Comparison of ENCODE assay signal across 9 cellular contexts in genomic region chr16:17921357-17921978, GRCh38.
A peak's percentile ranks its signal among the peaks of the same experiment; 100 is the strongest.
DNase-seq lines count a peak whose midpoint lies in the region; ATAC-seq and TF ChIP-seq lines count a peak whose summit lies in the region.
"Had no signal": no experiment of that assay in that cellular context is flagged by ENCODE, and none has a peak within 500 bp of the region (broad histone marks: within the 10 kb centered on the region; RNA-seq: fewer than 3 reads in every experiment).

No MANE protein-coding gene starts in this region.

- 38% methylated on average over 2 of the region's 2 CpGs for WGBS in right lobe of liver (ENCODE audit: insufficient coverage, low coverage, low lambda C conversion rate, missing lambda C conversion rate)
- WGBS in transverse colon (ENCODE audit: low coverage in 1 of 2), 2 donors = 0 to 42% methylated on average over 1 to 2 of the region's 2 CpGs
- WGBS in thyroid gland, 2 donors = 44 to 65% methylated on average over 2 of the region's 2 CpGs

- no peak for TF ChIP-seq POLR2A in right lobe of liver (IDR thresholded peaks at IDR 0.05)
- no peak for TF ChIP-seq POLR2A in transverse colon (IDR thresholded peaks at IDR 0.05)
- no peak for TF ChIP-seq POLR2A in thyroid gland (IDR thresholded peaks at IDR 0.05)

- H3K4me1 ChIP-seq in DOHH2 (ENCODE audit: control insufficient read depth, low read length) (no peaks in the 10 kb centered on the region), right lobe of liver (peaks cover 0 to 13% (median 5%) of the 10 kb centered on the region in 4 donors), transverse colon (no peaks in the 10 kb centered on the region), thyroid gland (no peaks in the 10 kb centered on the region)
- H3K4me1 ChIP-seq: pancreas had no signal

- no peak overlapping the region for H3K27ac ChIP-seq in DOHH2 (ENCODE audit: low read depth, low read length)
- no peak overlapping the region for H3K27ac ChIP-seq in right lobe of liver
- no peak overlapping the region for H3K27ac ChIP-seq in transverse colon
- H3K27ac ChIP-seq in thyroid gland = no peak overlapping the region
- H3K27ac ChIP-seq: pancreas had no signal

- peak; percentile 8 for DNase-seq in SHP77 treated with DMSO at 0.1 percent for 48 hours (lab: John Stamatoyannopoulos, UW)
- DNase-seq in activated naive CD4-positive, alpha-beta T cell treated with Interleukin-2 at 50 U/mL for 16 hours = peak; percentile 60
- DNase-seq in right lobe of liver = peak; percentile 57 to 76 (median 70)
- DNase-seq in transverse colon = peak; percentile 69
- DNase-seq in thyroid gland = no peak

- TF ChIP-seq CTCF in DOHH2 (IDR thresholded peaks at IDR 0.05; ENCODE audit: low read depth, low read length, poor library complexity, severe bottlenecking) (peak; percentile 90), right lobe of liver (IDR thresholded peaks at IDR 0.05) (peak; percentile 73 to 88 (median 80)), transverse colon (IDR thresholded peaks at IDR 0.05) (peak; percentile 39 to 75 (median 62)), thyroid gland (IDR thresholded peaks at IDR 0.05) (no peak)

- intact Hi-C loops in right lobe of liver (cut with DNase I) (no loop called here), transverse colon (cut with DNase I; ENCODE audit: low total_unique reads) (no loop called here), thyroid gland (cut with DNase I) (no loop called here)

- H3K9me3 ChIP-seq in DOHH2 (ENCODE audit: control insufficient read depth, insufficient read depth, low read length) = peaks cover 6% of the 10 kb centered on the region; the same call in 1 of the 2 replicates
- peaks cover 0 to 4% (median 0%) of the 10 kb centered on the region in 4 donors for H3K9me3 ChIP-seq in right lobe of liver
- H3K9me3 ChIP-seq in transverse colon = peaks cover 0 to 8% of the 10 kb centered on the region in 2 donors
- H3K9me3 ChIP-seq in thyroid gland = no peaks in the 10 kb centered on the region
- H3K9me3 ChIP-seq: pancreas had no signal

- H3F3A ChIP-seq in DOHH2 (ENCODE audit: control insufficient read depth, insufficient read depth) = no peaks in the 10 kb centered on the region

- H3K79me2 ChIP-seq in DOHH2 (ENCODE audit: control insufficient read depth, low read length) = no peaks in the 10 kb centered on the region

- ATAC-seq in HG02798 (IDR thresholded peaks at IDR 0.05; ENCODE audit: poor library complexity, unreplicated experiment) (peak; percentile 62), right lobe of liver (peak; percentile 78 to 89 (median 80)), HG03460 (IDR thresholded peaks at IDR 0.05; ENCODE audit: unreplicated experiment) (no peak)

- H3K9me2 ChIP-seq in DOHH2 (replicated peaks; ENCODE audit: control insufficient read depth, low read length) = no peaks in the 10 kb centered on the region

- TF ChIP-seq EP300 in transverse colon (IDR thresholded peaks at IDR 0.05; ENCODE audit: low read depth) = no peak

- in situ Hi-C loops in transverse colon (cut with MboI; ENCODE audit: low pct_ligation_motif_present in 1 of 4, low pct_unique_long_range_greater_than_20kb in 1 of 4, low sequenced_read_pairs in 3 of 4) = no loop called here

- H3K4me2 ChIP-seq in DOHH2 (ENCODE audit: low read length) = no peak overlapping the region

- no peaks in the 10 kb centered on the region for H3K36me3 ChIP-seq in DOHH2 (ENCODE audit: control insufficient read depth, low read length)
- no peaks in the 10 kb centered on the region for H3K36me3 ChIP-seq in right lobe of liver
- H3K36me3 ChIP-seq in transverse colon = no peaks in the 10 kb centered on the region
- H3K36me3 ChIP-seq in thyroid gland = no peaks in the 10 kb centered on the region
- H3K36me3 ChIP-seq: pancreas had no signal

- H3K4me3 ChIP-seq in DOHH2 (ENCODE audit: low read length) (no peak overlapping the region), right lobe of liver (no peak overlapping the region), transverse colon (no peak overlapping the region), thyroid gland (replicated peaks in 1 of 3) (no peak overlapping the region)
- H3K4me3 ChIP-seq: pancreas had no signal

- H3K27me3 ChIP-seq in DOHH2 (ENCODE audit: control insufficient read depth, low read length) = peaks cover 2% of the 10 kb centered on the region; the same call in 1 of the 2 replicates
- H3K27me3 ChIP-seq in right lobe of liver = no peaks in the 10 kb centered on the region
- H3K27me3 ChIP-seq in transverse colon = no peaks in the 10 kb centered on the region
- no peaks in the 10 kb centered on the region for H3K27me3 ChIP-seq in thyroid gland
- H3K27me3 ChIP-seq: pancreas had no signal

- no peaks in the 10 kb centered on the region for H4K20me1 ChIP-seq in DOHH2 (ENCODE audit: control insufficient read depth, insufficient read depth, low read depth, low read length)

Comparison
In these comparisons a context has a peak if more than half of its experiments do, and no peak if none do; other contexts are left out.
1. CTCF ChIP-seq: peak in DOHH2 (single experiment), right lobe of liver (4 of 4) and transverse colon (5 of 5); none in thyroid gland (0 of 6).
2. DNase-seq: peak in SHP77 treated with DMSO at 0.1 percent for 48 hours (single experiment), activated naive CD4-positive, alpha-beta T cell treated with Interleukin-2 at 50 U/mL for 16 hours (single experiment), right lobe of liver (3 of 3) and transverse colon (single experiment); none in thyroid gland (0 of 2).